Comparison of ENCODE assay signal across 2 cellular contexts in genomic region chrX:140948827-140949226, GRCh38.
A peak's percentile ranks its signal among the peaks of the same experiment; 100 is the strongest.
TF ChIP-seq lines count a peak whose summit lies in the region.

No MANE protein-coding gene starts in this region.

TF ChIP-seq in liver, 16 proteins besides CTCF, POLR2A, EP300 and RAD21:
- TF ChIP-seq TAF1 (conservative IDR thresholded peaks at IDR 0.05): no peak
- TF ChIP-seq HNF4G (IDR thresholded peaks at IDR 0.05): no peak
- peak; percentile 21 for TF ChIP-seq FOXA2 (IDR thresholded peaks at IDR 0.05)

TF ChIP-seq in HepG2, 621 proteins besides CTCF, POLR2A, EP300 and RAD21:
- TF ChIP-seq KDM2A (CRISPR knock-in tag; IDR thresholded peaks at IDR 0.05; ENCODE audit: borderline replicate concordance, low read depth) (no peak), ZNF414 (CRISPR knock-in tag; IDR thresholded peaks at IDR 0.05) (no peak), RBAK (CRISPR knock-in tag; IDR thresholded peaks at IDR 0.05) (no peak), SOX5 (CRISPR knock-in tag; IDR thresholded peaks at IDR 0.05; ENCODE audit: borderline replicate concordance) (no peak), ZNF567 (CRISPR knock-in tag; IDR thresholded peaks at IDR 0.05; ENCODE audit: borderline replicate concordance) (no peak), ZNF33B (CRISPR knock-in tag; IDR thresholded peaks at IDR 0.05) (no peak), ZNF24 (IDR thresholded peaks at IDR 0.05) (no peak), KLF12 (CRISPR knock-in tag; IDR thresholded peaks at IDR 0.05; ENCODE audit: borderline replicate concordance) (no peak), ZNF30 (CRISPR knock-in tag; IDR thresholded peaks at IDR 0.05) (no peak), SRSF9 (IDR thresholded peaks at IDR 0.05; ENCODE audit: borderline replicate concordance, insufficient read depth, low read depth, low read length, poor library complexity, severe bottlenecking) (no peak), PHB2 (IDR thresholded peaks at IDR 0.05; ENCODE audit: partially characterized antibody) (no peak)
TF ChIP-seq in HepG2: peak in this region for 0.
